Comparison of ENCODE assay signal across 2 cellular contexts in the genomic region with DNA sequence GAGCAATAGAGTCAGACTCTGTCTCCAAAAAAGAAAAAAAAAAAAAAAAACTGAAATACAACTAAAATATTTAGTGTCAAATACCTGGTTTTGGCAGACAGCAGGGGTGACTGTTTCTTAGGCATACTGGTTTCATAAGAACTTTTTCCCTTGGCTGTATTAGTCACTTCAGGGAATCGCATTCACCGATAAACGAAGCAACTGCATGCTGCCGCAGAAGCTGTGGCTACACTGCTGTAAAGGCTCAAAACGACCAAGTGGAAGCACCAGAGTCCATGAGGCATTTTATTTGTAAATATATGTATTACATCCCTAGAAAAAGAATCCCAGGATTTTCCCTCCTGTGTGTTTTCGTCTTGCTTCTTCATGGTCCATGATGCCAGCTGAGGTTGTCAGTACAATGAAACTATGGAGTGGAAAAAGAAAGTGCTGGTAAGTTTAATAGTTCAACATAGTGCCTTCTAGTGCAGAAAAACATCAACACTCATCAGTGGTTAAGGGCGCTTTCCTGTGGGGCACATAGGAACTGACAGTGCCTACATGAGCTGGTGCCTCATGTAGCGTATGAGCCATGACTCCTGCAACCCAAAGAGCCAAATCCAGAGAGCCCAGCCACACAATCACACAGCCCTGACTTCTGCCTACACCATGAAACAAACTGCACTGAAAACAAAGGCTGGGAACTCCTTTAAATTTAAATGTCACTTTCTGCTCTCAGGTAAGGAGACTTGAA.
A peak's percentile ranks its signal among the peaks of the same experiment; 100 is the strongest.
TF ChIP-seq lines count a peak whose summit lies in the region.

No MANE protein-coding gene starts in this region.

TF ChIP-seq in WTC11, 78 proteins besides CTCF, POLR2A, EP300 and RAD21:
- peak; percentile 47; the same call in 1 of the 2 replicates for TF ChIP-seq EMX1 (CRISPR knock-in tag; IDR thresholded peaks at IDR 0.05)
- TF ChIP-seq ZNF219 (CRISPR knock-in tag; IDR thresholded peaks at IDR 0.05; ENCODE audit: borderline replicate concordance) = no peak

TF ChIP-seq in H1, 55 proteins besides CTCF, POLR2A, EP300 and RAD21:
- TF ChIP-seq POLR2AphosphoS5 (IDR thresholded peaks at IDR 0.05; ENCODE audit: low read depth, low read length) (peak; percentile 68; the same call in 1 of the 2 replicates), POU5F1 (IDR thresholded peaks at IDR 0.05; ENCODE audit: low read depth, low read length) (no peak)
